Comparison of ENCODE assay signal across 10 cellular contexts in the genomic region with DNA sequence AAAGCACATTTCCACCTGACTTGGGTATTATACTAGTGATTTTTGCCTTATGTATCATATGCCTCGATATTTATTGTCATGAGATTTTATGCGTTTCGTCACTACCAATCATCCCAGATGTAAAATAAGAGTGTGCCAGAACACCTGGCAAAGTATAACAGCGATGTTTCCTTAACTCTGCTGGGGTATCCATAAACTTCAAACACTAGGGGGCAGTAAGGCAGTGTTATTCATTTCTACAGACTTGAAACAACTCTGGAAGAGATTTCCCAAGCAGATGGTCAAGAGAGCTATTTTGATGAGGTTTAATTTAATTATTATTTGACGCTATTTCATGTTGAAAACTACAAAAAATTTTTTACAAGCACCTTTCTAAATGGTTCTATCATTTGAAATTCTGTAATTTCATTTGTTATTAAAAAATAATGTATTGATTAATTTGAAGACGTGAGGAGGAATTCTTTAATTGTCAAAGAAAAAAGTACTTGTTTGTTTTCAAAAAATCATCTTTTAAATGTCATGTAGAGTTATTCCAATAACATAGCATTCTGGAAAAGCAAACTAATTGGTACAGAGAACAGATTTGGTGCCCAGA.
A peak's percentile ranks its signal among the peaks of the same experiment; 100 is the strongest.
DNase-seq lines count a peak whose midpoint lies in the region; ATAC-seq, FAIRE-seq and TF ChIP-seq lines count a peak whose summit lies in the region.
"Had no signal": no experiment of that assay in that cellular context is flagged by ENCODE, and none has a peak within 500 bp of the region (broad histone marks: within the 10 kb centered on the region; RNA-seq: fewer than 3 reads in every experiment).

No MANE protein-coding gene starts in this region.

- H2AFZ ChIP-seq in MM.1S (ENCODE audit: low read length): no peak overlapping the region

- H3K36me3 ChIP-seq in MM.1S (replicated peaks; ENCODE audit: insufficient read depth, low read length) (no peaks in the 10 kb centered on the region), iPS DF 6.9 (ENCODE audit: control insufficient read depth, insufficient read depth, low read length) (no peaks in the 10 kb centered on the region), lower lobe of right lung (no peaks in the 10 kb centered on the region)
- H3K36me3 ChIP-seq: neutrophil, Peyer's patch had no signal

- H3K9me3 ChIP-seq in MM.1S (replicated peaks; ENCODE audit: insufficient read depth, low read length) (no peaks in the 10 kb centered on the region), iPS DF 6.9 (ENCODE audit: control insufficient read depth, insufficient read depth, low read length) (no peaks in the 10 kb centered on the region), lower lobe of right lung (no peaks in the 10 kb centered on the region)
- H3K9me3 ChIP-seq: neutrophil, Peyer's patch had no signal

- WGBS in iPS DF 6.9 (ENCODE audit: insufficient coverage, insufficient read length): 100% methylated on average over 1 of the region's 6 CpGs

- no peak overlapping the region for H3K9ac ChIP-seq in MM.1S (ENCODE audit: low read length)

- peak; percentile 34 for FAIRE-seq in G401.6 (lab: Jason Lieb, UNC)

- intact Hi-C loops in lower lobe of right lung (cut with DNase I): loop anchor here (10.0 kb wide), 1 partner anchor 1182 kb away; no protein-coding TSS in a partner anchor

- no peaks in the 10 kb centered on the region for H3F3A ChIP-seq in MM.1S (ENCODE audit: insufficient read depth, low read length)

- TF ChIP-seq CTCF in MM.1S (IDR thresholded peaks at IDR 0.05; ENCODE audit: low read length): peak; percentile 60
- no peak for TF ChIP-seq CTCF in lower lobe of right lung (IDR thresholded peaks at IDR 0.05)

- no peak for ATAC-seq in HG03520 (IDR thresholded peaks at IDR 0.05; ENCODE audit: unreplicated experiment)
- no peak for ATAC-seq in lower lobe of right lung

- no peak overlapping the region for H3K4me2 ChIP-seq in MM.1S (ENCODE audit: low read depth, low read length)

- H4K20me1 ChIP-seq in MM.1S (ENCODE audit: insufficient read depth, low read length): no peaks in the 10 kb centered on the region

- H3K27me3 ChIP-seq in MM.1S (replicated peaks; ENCODE audit: insufficient read depth, low read length): no peaks in the 10 kb centered on the region
- H3K27me3 ChIP-seq in iPS DF 6.9 (ENCODE audit: control insufficient read depth, insufficient read depth, low read length): no peaks in the 10 kb centered on the region
- H3K27me3 ChIP-seq in lower lobe of right lung (ENCODE audit: low read depth): no peaks in the 10 kb centered on the region
- H3K27me3 ChIP-seq: neutrophil, Peyer's patch had no signal

- DNase-seq in MM.1S (peak; percentile 65), SHP77 (lab: John Stamatoyannopoulos, UW) (peak; percentile 55 to 68), iPS DF 6.9 (ENCODE audit: low read depth, low spot score) (peak; percentile 55), NCI-H1436 (lab: John Stamatoyannopoulos, UW) (no peak), lower lobe of right lung (no peak), T-helper 9 cell (no peak)
- DNase-seq: Peyer's patch had no signal

- no peaks in the 10 kb centered on the region for H3K79me2 ChIP-seq in MM.1S (ENCODE audit: low read length)

- H3K27ac ChIP-seq in MM.1S (ENCODE audit: low read length) (no peak overlapping the region), iPS DF 6.9 (ENCODE audit: low read length) (no peak overlapping the region), lower lobe of right lung (no peak overlapping the region)
- H3K27ac ChIP-seq: neutrophil, Peyer's patch had no signal

- H3K4me1 ChIP-seq in MM.1S (ENCODE audit: low read length) (no peaks in the 10 kb centered on the region), iPS DF 6.9 (ENCODE audit: control insufficient read depth, insufficient read depth, low read length) (no peaks in the 10 kb centered on the region), lower lobe of right lung (no peaks in the 10 kb centered on the region)
- H3K4me1 ChIP-seq: Peyer's patch had no signal

- no peaks in the 10 kb centered on the region for H3K9me2 ChIP-seq in MM.1S (replicated peaks; ENCODE audit: insufficient read depth, low read length)

- H3K4me3 ChIP-seq in MM.1S (ENCODE audit: low read length): no peak overlapping the region
- no peak overlapping the region for H3K4me3 ChIP-seq in iPS DF 6.9 (ENCODE audit: low read length)
- no peak overlapping the region for H3K4me3 ChIP-seq in lower lobe of right lung
- H3K4me3 ChIP-seq: Peyer's patch had no signal

Comparison
In these comparisons a context has a peak if more than half of its experiments do, and no peak if none do; other contexts are left out.
1. DNase-seq: peak in MM.1S (single experiment), SHP77 (2 of 2) and iPS DF 6.9 (single experiment); none in NCI-H1436 (single experiment), lower lobe of right lung (single experiment) and T-helper 9 cell (single experiment).